In genomic region chr3:48337536-48337935, GRCh38 we compare ENCODE assay signal across 11 cellular contexts. TPM values are rescaled to one million over a fixed set of nuclear protein-coding genes. Genes with fewer than 3 reads are reported as not detected.
A peak's percentile ranks its signal among the peaks of the same experiment; 100 is the strongest.
DNase-seq lines count a peak whose midpoint lies in the region; TF ChIP-seq lines count a peak whose summit lies in the region.
"Not testable (repeated sequence)": the region's sequence is repeated elsewhere in the genome, so short reads cannot be mapped to it uniquely, and the experiment has no call there.
"Had no signal": no experiment of that assay in that cellular context is flagged by ENCODE, and none has a peak within 500 bp of the region (broad histone marks: within the 10 kb centered on the region; RNA-seq: fewer than 3 reads in every experiment).

No MANE protein-coding gene starts in this region.

- H3K27me3 ChIP-seq in HL-60 (ENCODE audit: insufficient read depth, poor library complexity, severe bottlenecking); MG63; SJSA1 (replicated peaks); neutrophil: not testable (repeated sequence)

- not testable (repeated sequence) for H3K27ac Mint-ChIP-seq in MCF 10A (ENCODE audit: low read depth, unreplicated experiment)

- intact Hi-C loops in MCF 10A (cut with micrococcal nuclease): not testable (repeated sequence)

- H3K27me3 Mint-ChIP-seq in MCF 10A (ENCODE audit: insufficient read depth, unreplicated experiment): peaks cover 10% of the 10 kb centered on the region

- H3K4me1 Mint-ChIP-seq in MCF 10A (ENCODE audit: insufficient read depth, unreplicated experiment): not testable (repeated sequence)

- H3K27ac ChIP-seq in HL-60 (replicated peaks) (peak overlapping the region; percentile 86), SJSA1 (peak overlapping the region; percentile 17), neutrophil (peak overlapping the region; percentile 35)

- CTCF ChIA-PET in MCF 10A (lab: Yijun Ruan, JAX): not testable (repeated sequence)

- H3K36me3 Mint-ChIP-seq in MCF 10A (ENCODE audit: insufficient read depth, unreplicated experiment): not testable (repeated sequence)

- not testable (repeated sequence) for H3K36me3 ChIP-seq in MG63, SJSA1, neutrophil

- not testable (repeated sequence) for H3K4me3 Mint-ChIP-seq in MCF 10A (ENCODE audit: unreplicated experiment)

- BruUV-seq in MCF 10A (replicated peaks; lab: Mats Ljungman, UMichigan): not testable (repeated sequence)

- POLR2A ChIA-PET in MCF 10A (lab: Yijun Ruan, JAX): not testable (repeated sequence)

- H3K4me3 ChIP-seq in HL-60 (replicated peaks; ENCODE audit: insufficient read depth, low read length); MG63; SJSA1; fibroblast of mammary gland (ENCODE audit: control insufficient read depth, low read depth, low read length); neutrophil (ENCODE audit: low read depth in 1 of 2, low read length in 1 of 2): not testable (repeated sequence)

- not testable (repeated sequence) for TF ChIP-seq CTCF in HL-60 (IDR thresholded peaks at IDR 0.05; ENCODE audit: insufficient read depth, low read length); MCF 10A (IDR thresholded peaks at IDR 0.05; ENCODE audit: unreplicated experiment); fibroblast of mammary gland (conservative IDR thresholded peaks at IDR 0.05; ENCODE audit: control insufficient read depth, insufficient read depth, low read depth, low read length); neutrophil (IDR thresholded peaks at IDR 0.05)

- DNase-seq in AG08396 (ENCODE audit: low spot score) (peak; percentile 30), MG63 (peak; percentile 73), SJSA1 (ENCODE audit: low read depth in 1 of 2, low spot score in 2 of 2) (peak; percentile 49 to 52), MCF 10A (ENCODE audit: unreplicated experiment) (peak; percentile 22), fibroblast of mammary gland (ENCODE audit: low read depth) (peak; percentile 31)
- DNase-seq in HL-60 (ENCODE audit: low read depth in 1 of 2, low spot score in 1 of 2): not testable (repeated sequence)

- H3K4me1 ChIP-seq in SJSA1 (replicated peaks): peaks cover 16% of the 10 kb centered on the region
- peaks cover 59 to 62% of the 10 kb centered on the region in 2 experiments for H3K4me1 ChIP-seq in neutrophil (ENCODE audit: control insufficient read depth in 1 of 2, insufficient read depth in 1 of 2, low read depth in 1 of 2, low read length in 1 of 2)

- not testable (repeated sequence) for H3K9me3 ChIP-seq in MG63; SJSA1 (replicated peaks); neutrophil

- H3K9me3 Mint-ChIP-seq in MCF 10A (ENCODE audit: unreplicated experiment): not testable (repeated sequence)

RNA-seq across cellular contexts. Expression of gene SPINK8, which starts 4.1 kb away (rescaled TPM):
- total RNA-seq in MG63 (2014; rRNA removed; shearing (Covaris generic); ENCODE audit: low replicate concordance): not detected in 2 replicates
- not detected in 2 replicates for total RNA-seq in SJSA1 (2014; rRNA removed; shearing (Covaris generic))
- total RNA-seq in MCF 10A (2022): not detected in 2 replicates
- total RNA-seq: A673; Caco-2; CD8-positive, alpha-beta memory T cell; H1 had no signal

RNA-seq across cellular contexts. Expression of gene FBXW12, which starts 34.5 kb away (rescaled TPM):
- total RNA-seq in MG63 (2014; rRNA removed; shearing (Covaris generic); ENCODE audit: low replicate concordance): not detected in 2 replicates
- not detected in 2 replicates for total RNA-seq in SJSA1 (2014; rRNA removed; shearing (Covaris generic))
- not detected in 2 replicates for total RNA-seq in MCF 10A (2022)
- total RNA-seq: CD8-positive, alpha-beta memory T cell had no signal

RNA-seq across cellular contexts. Expression of gene NME6, which starts 36.4 kb away (rescaled TPM):
- 14.9 and 42.4 TPM in 2 replicates for total RNA-seq in MG63 (2014; rRNA removed; shearing (Covaris generic); ENCODE audit: low replicate concordance)
- 27.8 and 35.5 TPM in 2 replicates for total RNA-seq in SJSA1 (2014; rRNA removed; shearing (Covaris generic))
- 31.0 and 33.0 TPM in 2 replicates for total RNA-seq in MCF 10A (2022)

Comparison
In these comparisons a context has a peak if more than half of its experiments do, and no peak if none do; other contexts are left out.
1. H3K27ac ChIP-seq: peak in every context shown above with its lines; median percentile 86 in HL-60; 35 in neutrophil; 17 in SJSA1.